ENCODE assay signal across 27 cellular contexts in the genomic region with DNA sequence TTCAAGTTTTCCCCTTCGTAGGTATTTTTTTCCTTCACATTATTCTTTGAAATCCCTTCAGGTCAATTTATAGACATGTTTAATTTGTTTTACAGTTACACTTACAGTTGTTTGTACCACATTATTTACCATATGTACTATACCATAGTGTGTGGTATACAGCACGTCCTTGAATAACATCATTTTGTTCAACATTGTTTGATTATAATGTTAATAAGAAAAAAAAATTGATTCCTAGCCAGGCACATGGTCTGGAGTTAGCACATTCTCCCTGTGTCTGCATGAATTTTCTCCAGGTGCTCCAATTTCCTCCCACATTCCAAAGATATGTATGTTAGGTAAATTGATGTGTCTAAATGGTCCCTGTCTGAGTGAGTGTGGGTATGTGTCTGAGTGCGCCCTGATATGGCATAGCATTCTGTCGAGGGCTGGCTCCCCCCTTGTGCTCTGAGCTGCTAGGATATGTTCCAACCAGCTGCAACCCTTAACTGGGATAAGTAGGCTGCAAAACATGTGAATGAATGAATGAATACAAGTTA.
"Had no signal": no experiment of that assay in that cellular context is flagged by ENCODE, and none has a peak within 500 bp of the region (broad histone marks: within the 10 kb centered on the region; RNA-seq: fewer than 3 reads in every experiment).

No MANE protein-coding gene starts in this region.

- H3K27ac Mint-ChIP-seq: nephron; neural progenitor cell; progenitor cell of endocrine pancreas; stimulated activated effector memory CD8-positive, alpha-beta T cell treated with anti-CD3 and anti-CD28 coated beads, Interleukin-12 subunit alpha, Interleukin-12 subunit beta, amount 100 ng/mL, for 72 hours; stimulated activated naive B cell treated with anti-CD40 and anti-IgM and Interleukin-4, amounts not matched to agents 10 μg/mL and 1 μg/mL and 100 μg/mL, for 72 hours; stimulated activated naive CD8-positive, alpha-beta T cell treated with anti-CD3 and anti-CD28 coated beads, Interleukin-15, Interleukin-2, amounts not matched to agents 100 ng/mL and 50 ng/mL, for 24 hours had no signal

- H3K27me3 ChIP-seq: neural progenitor cell, ovary, right lobe of liver, sigmoid colon, stomach, thyroid gland, tibial nerve, upper lobe of left lung, vagina had no signal

- H2AFZ ChIP-seq: neural progenitor cell, parathyroid adenoma had no signal

- H3K4me3 Mint-ChIP-seq: nephron; neural progenitor cell; stimulated activated effector memory CD8-positive, alpha-beta T cell treated with anti-CD3 and anti-CD28 coated beads, Interleukin-12 subunit alpha, Interleukin-12 subunit beta, amount 100 ng/mL, for 72 hours; stimulated activated naive B cell treated with anti-CD40 and anti-IgM and Interleukin-4, amounts not matched to agents 10 μg/mL and 1 μg/mL and 100 μg/mL, for 72 hours; stimulated activated naive CD8-positive, alpha-beta T cell treated with anti-CD3 and anti-CD28 coated beads, Interleukin-15, Interleukin-2, amounts not matched to agents 100 ng/mL and 50 ng/mL, for 24 hours had no signal

- FAIRE-seq: small intestine, urothelium cell line had no signal

- H3K4me2 ChIP-seq: neural progenitor cell had no signal

- H3K4me1 Mint-ChIP-seq: nephron; stimulated activated effector memory CD8-positive, alpha-beta T cell treated with anti-CD3 and anti-CD28 coated beads, Interleukin-12 subunit alpha, Interleukin-12 subunit beta, amount 100 ng/mL, for 72 hours had no signal

- H3K27ac ChIP-seq: neural progenitor cell, ovary, parathyroid adenoma, psoas muscle, right lobe of liver, sigmoid colon, stomach, thoracic aorta, thyroid gland, tibial nerve, upper lobe of left lung, vagina had no signal

- H3K27me3 Mint-ChIP-seq: progenitor cell of endocrine pancreas; stimulated activated naive B cell treated with anti-CD40 and anti-IgM and Interleukin-4, amounts not matched to agents 10 μg/mL and 1 μg/mL and 100 μg/mL, for 72 hours; stimulated activated naive CD8-positive, alpha-beta T cell treated with anti-CD3 and anti-CD28 coated beads, Interleukin-15, Interleukin-2, amounts not matched to agents 100 ng/mL and 50 ng/mL, for 24 hours had no signal

- H3K4me3 ChIP-seq: neural progenitor cell, ovary, psoas muscle, right lobe of liver, sigmoid colon, stomach, thoracic aorta, thyroid gland, tibial nerve, upper lobe of left lung, vagina had no signal

- H3K9ac ChIP-seq: neural progenitor cell, parathyroid adenoma had no signal

- H3K79me2 ChIP-seq: parathyroid adenoma had no signal

- ATAC-seq: psoas muscle; right cardiac atrium; right lobe of liver; stimulated activated effector memory CD8-positive, alpha-beta T cell treated with anti-CD3 and anti-CD28 coated beads, Interleukin-12 subunit alpha, Interleukin-12 subunit beta, amount 100 ng/mL, for 72 hours; stimulated activated naive B cell treated with anti-CD40 and anti-IgM and Interleukin-4, amounts not matched to agents 10 μg/mL and 1 μg/mL and 100 μg/mL, for 72 hours had no signal

- H3K36me3 Mint-ChIP-seq: neural progenitor cell; stimulated activated effector memory CD8-positive, alpha-beta T cell treated with anti-CD3 and anti-CD28 coated beads, Interleukin-12 subunit alpha, Interleukin-12 subunit beta, amount 100 ng/mL, for 72 hours had no signal

- H3K4me1 ChIP-seq: neural progenitor cell, parathyroid adenoma, psoas muscle, right lobe of liver, sigmoid colon, stomach, thyroid gland, upper lobe of left lung, vagina had no signal

- H3K9me3 ChIP-seq: psoas muscle, right lobe of liver, thyroid gland, vagina had no signal

- DNase-seq: occipital lobe; ovary; posterior cingulate gyrus; psoas muscle; right cardiac atrium; right lobe of liver; sigmoid colon; small intestine; stimulated activated CD4-positive, alpha-beta T cell treated with anti-CD3 and anti-CD28 coated beads, Interleukin-15, amount 100 ng/mL, for 24 hours; stimulated activated CD4-positive, alpha-beta T cell treated with anti-CD3 and anti-CD28 coated beads, Interleukin-2, amount 100 ng/mL, for 24 hours; stimulated activated CD4-positive, alpha-beta T cell treated with anti-CD3 and anti-CD28 coated beads, Interleukin-2, amount 100 ng/mL, for 48 hours; stimulated activated CD4-positive, alpha-beta T cell treated with anti-CD3 and anti-CD28 coated beads, Interleukin-4, amount 100 ng/mL, for 24 hours; stimulated activated naive B cell treated with anti-CD40 and anti-IgM and Interleukin-4, amounts not matched to agents 10 μg/mL and 1 μg/mL and 100 μg/mL, for 72 hours; stimulated activated naive CD4-positive, alpha-beta T cell treated with Interleukin-2 at 50 U/mL for 16 hours; stomach; thyroid gland; upper lobe of left lung had no signal

- H3K36me3 ChIP-seq: neural progenitor cell, ovary, right lobe of liver, thyroid gland, upper lobe of left lung, vagina had no signal
